18 cellular contexts compared by ENCODE assay signal in genomic region chr10:87782721-87783120, GRCh38.
"Had no signal": no experiment of that assay in that cellular context is flagged by ENCODE, and none has a peak within 500 bp of the region (broad histone marks: within the 10 kb centered on the region; RNA-seq: fewer than 3 reads in every experiment).

No MANE protein-coding gene starts in this region.

- DNase-seq: dermis blood vessel endothelial cell; foreskin melanocyte; head of caudate nucleus; kidney; left colon; naive thymus-derived CD4-positive, alpha-beta T cell; posterior cingulate gyrus; stimulated activated CD4-positive, alpha-beta T cell treated with anti-CD3 and anti-CD28 coated beads, Interleukin-4, amount 100 ng/mL, for 1 hour; stimulated activated CD8-positive, alpha-beta memory T cell treated with anti-CD3 and anti-CD28 coated beads, Interleukin-4, amount 100 ng/mL, for 48 hours; stimulated activated naive CD8-positive, alpha-beta T cell treated with anti-CD3 and anti-CD28 coated beads, Interleukin-15, Interleukin-2, amounts not matched to agents 100 U/mL and 50 U/mL, for 24 hours; thyroid gland; uterus had no signal

- H3K27ac Mint-ChIP-seq: type B pancreatic cell had no signal

- H2AFZ ChIP-seq: hepatocyte had no signal

- H3K4me1 ChIP-seq: right atrium auricular region, suprapubic skin, thyroid gland, uterus had no signal

- H3K27ac ChIP-seq: hepatocyte, right atrium auricular region, suprapubic skin, thyroid gland, uterus had no signal

- H3K9me3 Mint-ChIP-seq: naive thymus-derived CD4-positive, alpha-beta T cell; stimulated activated effector memory CD8-positive, alpha-beta T cell treated with anti-CD3 and anti-CD28 coated beads, Interleukin-12 subunit alpha, Interleukin-12 subunit beta, amount 100 ng/mL, for 72 hours; type B pancreatic cell had no signal

- H3K36me3 ChIP-seq: uterus had no signal

- H3K27me3 Mint-ChIP-seq: naive thymus-derived CD4-positive, alpha-beta T cell; type B pancreatic cell had no signal

- H3K4me3 ChIP-seq: hepatocyte, right atrium auricular region, smooth muscle cell, suprapubic skin, thyroid gland, uterus had no signal

- H3K4me2 ChIP-seq: hepatocyte, smooth muscle cell had no signal

- H3K9me3 ChIP-seq: right atrium auricular region, suprapubic skin, thyroid gland, uterus had no signal

- ATAC-seq: left colon; naive thymus-derived CD4-positive, alpha-beta T cell; stimulated activated effector memory CD8-positive, alpha-beta T cell treated with anti-CD3 and anti-CD28 coated beads, Interleukin-12 subunit alpha, Interleukin-12 subunit beta, amount 100 ng/mL, for 72 hours; stimulated activated naive CD8-positive, alpha-beta T cell treated with anti-CD3 and anti-CD28 coated beads, Interleukin-15, Interleukin-2, amounts not matched to agents 100 U/mL and 50 U/mL, for 24 hours had no signal

- H3K4me3 Mint-ChIP-seq: naive thymus-derived CD4-positive, alpha-beta T cell; stimulated activated effector memory CD8-positive, alpha-beta T cell treated with anti-CD3 and anti-CD28 coated beads, Interleukin-12 subunit alpha, Interleukin-12 subunit beta, amount 100 ng/mL, for 72 hours; type B pancreatic cell had no signal
